22 cellular contexts compared by ENCODE assay signal in genomic region chr21:31110430-31110829, GRCh38.
DNase-seq lines count a peak whose midpoint lies in the region; ATAC-seq, FAIRE-seq and TF ChIP-seq lines count a peak whose summit lies in the region.
"Had no signal": no experiment of that assay in that cellular context is flagged by ENCODE, and none has a peak within 500 bp of the region (broad histone marks: within the 10 kb centered on the region; RNA-seq: fewer than 3 reads in every experiment).

No MANE protein-coding gene starts in this region.

- DNase-seq in COR-L47 (lab: John Stamatoyannopoulos, UW) (peak; percentile 27), NCI-H748 (lab: John Stamatoyannopoulos, UW; ENCODE audit: unreplicated experiment) (peak; percentile 27), caudate nucleus (lab: John Stamatoyannopoulos, UW) (peak in 22 of 61 donors; percentile 17 to 57 (median 25)), pons (ENCODE audit: low spot score) (peak; percentile 80), H54 (ENCODE audit: insufficient read length, low spot score) (no peak)
- no peak for DNase-seq in activated CD4-positive, alpha-beta T cell treated with anti-CD3 and anti-CD28 coated beads, Interleukin-2, amount 10 ng/mL, durations not matched to agents 24 days and 14 days
- no peak for DNase-seq in activated CD8-positive, alpha-beta T cell treated with anti-CD3 and anti-CD28 coated beads, Interleukin-2, amount 10 ng/mL, durations not matched to agents 7 days and 5 days
- DNase-seq in stimulated activated CD4-positive, alpha-beta T cell treated with anti-CD3 and anti-CD28 coated beads, Interleukin-4, amount 100 ng/mL, for 4 hours, result no peak
- DNase-seq: ACHN; brain microvascular endothelial cell; GF-D8; GM23248; immature natural killer cell; MM.1S; NCI-H1694 treated with DMSO at 0.1 percent for 48 hours; NCI-H345; stimulated activated CD4-positive, alpha-beta T cell treated with anti-CD3 and anti-CD28 coated beads, Interleukin-4, amount 100 ng/mL, for 1 hour; stimulated activated naive CD8-positive, alpha-beta T cell treated with anti-CD3 and anti-CD28 coated beads, Interleukin-15, amount 100 ng/mL, for 72 hours; T1000 had no signal

- no peak for FAIRE-seq in H54 (lab: Jason Lieb, UNC)
- FAIRE-seq: GM19239 had no signal

- POLR2A ChIA-PET in activated CD8-positive, alpha-beta T cell treated with anti-CD3 and anti-CD28 coated beads, Interleukin-2, amount 10 ng/mL, durations not matched to agents 7 days and 5 days (lab: Charles Lee), result no interaction called here

- intact Hi-C loops in activated CD4-positive, alpha-beta T cell treated with anti-CD3 and anti-CD28 coated beads, Interleukin-2, amount 10 ng/mL, durations not matched to agents 24 days and 14 days (cut with micrococcal nuclease), result no loop called here

- peaks cover 13% of the 10 kb centered on the region for H3K36me3 Mint-ChIP-seq in activated CD4-positive, alpha-beta T cell treated with anti-CD3 and anti-CD28 coated beads, Interleukin-2, amount 10 ng/mL, durations not matched to agents 24 days and 14 days (ENCODE audit: low read depth)
- no peaks in the 10 kb centered on the region for H3K36me3 Mint-ChIP-seq in activated CD8-positive, alpha-beta T cell treated with anti-CD3 and anti-CD28 coated beads, Interleukin-2, amount 10 ng/mL, durations not matched to agents 7 days and 5 days (ENCODE audit: low read depth)

- peaks cover 6% of the 10 kb centered on the region for H3K4me1 Mint-ChIP-seq in activated CD4-positive, alpha-beta T cell treated with anti-CD3 and anti-CD28 coated beads, Interleukin-2, amount 10 ng/mL, durations not matched to agents 24 days and 14 days
- H3K4me1 Mint-ChIP-seq in activated CD8-positive, alpha-beta T cell treated with anti-CD3 and anti-CD28 coated beads, Interleukin-2, amount 10 ng/mL, durations not matched to agents 7 days and 5 days (ENCODE audit: low read depth), result peaks cover 6% of the 10 kb centered on the region
- H3K4me1 Mint-ChIP-seq: immature natural killer cell had no signal

- H3K9me3 Mint-ChIP-seq in activated CD4-positive, alpha-beta T cell treated with anti-CD3 and anti-CD28 coated beads, Interleukin-2, amount 10 ng/mL, durations not matched to agents 24 days and 14 days, result peaks cover 4% of the 10 kb centered on the region
- H3K9me3 Mint-ChIP-seq in activated CD8-positive, alpha-beta T cell treated with anti-CD3 and anti-CD28 coated beads, Interleukin-2, amount 10 ng/mL, durations not matched to agents 7 days and 5 days (ENCODE audit: insufficient read depth), result no peaks in the 10 kb centered on the region
- H3K9me3 Mint-ChIP-seq: immature natural killer cell; stimulated activated naive CD8-positive, alpha-beta T cell treated with anti-CD3 and anti-CD28 coated beads, Interleukin-15, amount 100 ng/mL, for 72 hours had no signal

- H3K27ac ChIP-seq in caudate nucleus (ENCODE audit: low read depth, low read length), result peak overlapping the region; percentile 52
- H3K27ac ChIP-seq: brain microvascular endothelial cell, GM23248 had no signal

- H3K27me3 Mint-ChIP-seq in activated CD4-positive, alpha-beta T cell treated with anti-CD3 and anti-CD28 coated beads, Interleukin-2, amount 10 ng/mL, durations not matched to agents 24 days and 14 days, result no peaks in the 10 kb centered on the region
- peaks cover 8% of the 10 kb centered on the region for H3K27me3 Mint-ChIP-seq in activated CD8-positive, alpha-beta T cell treated with anti-CD3 and anti-CD28 coated beads, Interleukin-2, amount 10 ng/mL, durations not matched to agents 7 days and 5 days (ENCODE audit: low read depth)
- H3K27me3 Mint-ChIP-seq: stimulated activated naive CD8-positive, alpha-beta T cell treated with anti-CD3 and anti-CD28 coated beads, Interleukin-15, amount 100 ng/mL, for 72 hours had no signal

- no peak for ATAC-seq in activated CD8-positive, alpha-beta T cell treated with anti-CD3 and anti-CD28 coated beads, Interleukin-2, amount 10 ng/mL, durations not matched to agents 7 days and 5 days
- ATAC-seq: activated CD4-positive, CD25-positive, alpha-beta regulatory T cell treated with anti-CD3 and anti-CD28 coated beads, Interleukin-2, amount 50 U/mL, for 24 hours; stimulated activated naive CD8-positive, alpha-beta T cell treated with anti-CD3 and anti-CD28 coated beads, Interleukin-15, amount 100 ng/mL, for 72 hours had no signal

- TF ChIP-seq POLR2A in H54 (IDR thresholded peaks at IDR 0.05; ENCODE audit: low read depth, low read length), result no peak

- CTCF ChIA-PET in activated CD8-positive, alpha-beta T cell treated with anti-CD3 and anti-CD28 coated beads, Interleukin-2, amount 10 ng/mL, durations not matched to agents 7 days and 5 days (lab: Charles Lee), result interaction anchor here (0.6 to 6.1 kb wide), 7 partner anchors 8 to 494 kb away, joined by 3 to 68 read pairs (median 12); no protein-coding TSS in a partner anchor

- H3K4me3 Mint-ChIP-seq in activated CD4-positive, alpha-beta T cell treated with anti-CD3 and anti-CD28 coated beads, Interleukin-2, amount 10 ng/mL, durations not matched to agents 24 days and 14 days, result no peak overlapping the region
- no peak overlapping the region for H3K4me3 Mint-ChIP-seq in activated CD8-positive, alpha-beta T cell treated with anti-CD3 and anti-CD28 coated beads, Interleukin-2, amount 10 ng/mL, durations not matched to agents 7 days and 5 days
- H3K4me3 Mint-ChIP-seq: immature natural killer cell; neural crest cell; stimulated activated naive CD8-positive, alpha-beta T cell treated with anti-CD3 and anti-CD28 coated beads, Interleukin-15, amount 100 ng/mL, for 72 hours had no signal

- H3K27ac Mint-ChIP-seq in activated CD4-positive, alpha-beta T cell treated with anti-CD3 and anti-CD28 coated beads, Interleukin-2, amount 10 ng/mL, durations not matched to agents 24 days and 14 days, result no peak overlapping the region
- no peak overlapping the region for H3K27ac Mint-ChIP-seq in activated CD8-positive, alpha-beta T cell treated with anti-CD3 and anti-CD28 coated beads, Interleukin-2, amount 10 ng/mL, durations not matched to agents 7 days and 5 days
- H3K27ac Mint-ChIP-seq: immature natural killer cell; stimulated activated naive CD8-positive, alpha-beta T cell treated with anti-CD3 and anti-CD28 coated beads, Interleukin-15, amount 100 ng/mL, for 72 hours had no signal

Comparison
In these comparisons a context has a peak if more than half of its experiments do, and no peak if none do; other contexts are left out.
1. DNase-seq: peak in COR-L47 (single experiment), NCI-H748 (single experiment) and pons (single experiment); none in activated CD4-positive, alpha-beta T cell treated with anti-CD3 and anti-CD28 coated beads, Interleukin-2, amount 10 ng/mL, durations not matched to agents 24 days and 14 days (single experiment), H54 (single experiment), activated CD8-positive, alpha-beta T cell treated with anti-CD3 and anti-CD28 coated beads, Interleukin-2, amount 10 ng/mL, durations not matched to agents 7 days and 5 days (single experiment) and stimulated activated CD4-positive, alpha-beta T cell treated with anti-CD3 and anti-CD28 coated beads, Interleukin-4, amount 100 ng/mL, for 4 hours (0 of 2).